In the genomic region with DNA sequence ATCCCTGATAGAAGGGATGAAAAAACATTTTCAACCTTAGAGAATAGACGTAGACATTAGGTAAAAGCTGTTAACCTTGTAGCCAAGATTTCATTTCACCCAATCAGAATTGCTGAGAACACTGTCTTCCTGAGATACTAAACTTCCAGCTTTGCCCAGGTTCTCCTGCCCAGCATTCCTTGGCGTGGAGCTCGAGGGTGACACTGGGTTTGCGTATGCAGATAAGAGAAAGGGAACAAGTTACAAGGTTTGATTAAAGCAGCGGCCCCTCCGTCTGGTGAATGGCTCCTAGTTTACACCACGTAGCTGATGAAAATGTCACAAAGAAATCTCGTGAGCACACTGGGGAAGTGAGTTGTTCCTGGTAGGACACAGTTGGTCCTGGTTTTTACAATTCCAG, we compare ENCODE assay signal across 22 cellular contexts.
"Had no signal": no experiment of that assay in that cellular context is flagged by ENCODE, and none has a peak within 500 bp of the region (broad histone marks: within the 10 kb centered on the region; RNA-seq: fewer than 3 reads in every experiment).

No MANE protein-coding gene starts in this region.

- H3K36me3 Mint-ChIP-seq: natural killer cell treated with Interleukin-12 subunit alpha and Interleukin-12 subunit beta and Interleukin-15 and Interleukin-18, amount 100 ng/mL, for 72 hours had no signal

- H3K4me3 ChIP-seq: hepatocyte, mucosa of descending colon, ovary, skin epidermis, tibial nerve, uterus had no signal

- H3K27ac Mint-ChIP-seq: memory B cell; natural killer cell treated with Interleukin-12 subunit alpha and Interleukin-12 subunit beta and Interleukin-15 and Interleukin-18, amount 100 ng/mL, for 72 hours; progenitor cell of endocrine pancreas; type B pancreatic cell had no signal

- H3K27me3 ChIP-seq: hepatocyte, ovary, tibial nerve, uterus had no signal

- H3K27me3 Mint-ChIP-seq: memory B cell; naive thymus-derived CD4-positive, alpha-beta T cell; natural killer cell treated with Interleukin-12 subunit alpha and Interleukin-12 subunit beta and Interleukin-15 and Interleukin-18, amount 100 ng/mL, for 72 hours; progenitor cell of endocrine pancreas; stimulated activated naive CD8-positive, alpha-beta T cell treated with anti-CD3 and anti-CD28 coated beads, Interleukin-15, amount 100 ng/mL, for 72 hours; type B pancreatic cell had no signal

- H3K4me3 Mint-ChIP-seq: memory B cell; natural killer cell treated with Interleukin-12 subunit alpha and Interleukin-12 subunit beta and Interleukin-15 and Interleukin-18, amount 100 ng/mL, for 72 hours; stimulated activated naive CD8-positive, alpha-beta T cell treated with anti-CD3 and anti-CD28 coated beads, Interleukin-15, amount 100 ng/mL, for 72 hours; type B pancreatic cell had no signal

- H3K36me3 ChIP-seq: ovary, tibial nerve, uterus had no signal

- H3K9me3 ChIP-seq: mucosa of descending colon, ovary, tibial nerve, uterus had no signal

- ATAC-seq: left lobe of liver; mucosa of descending colon; naive thymus-derived CD4-positive, alpha-beta T cell; natural killer cell treated with Interleukin-12 subunit alpha and Interleukin-12 subunit beta and Interleukin-15 and Interleukin-18, amount 100 ng/mL, for 72 hours; sciatic nerve; stimulated activated naive CD8-positive, alpha-beta T cell treated with anti-CD3 and anti-CD28 coated beads, Interleukin-15, amount 100 ng/mL, for 72 hours had no signal

- DNase-seq: islet precursor cell; midbrain; mucosa of descending colon; naive thymus-derived CD4-positive, alpha-beta T cell; ovary; stimulated activated CD4-positive, alpha-beta T cell treated with anti-CD3 and anti-CD28 coated beads, Interleukin-12 subunit alpha, Interleukin-12 subunit beta, amount 100 ng/mL, for 4 hours; stimulated activated CD4-positive, alpha-beta T cell treated with anti-CD3 and anti-CD28 coated beads, Interleukin-15, amount 100 ng/mL, for 24 hours; stimulated activated CD4-positive, alpha-beta T cell treated with anti-CD3 and anti-CD28 coated beads, Interleukin-2, amount 100 ng/mL, for 24 hours; stimulated activated CD4-positive, alpha-beta T cell treated with anti-CD3 and anti-CD28 coated beads, Interleukin-4, amount 100 ng/mL, for 1 hour; stimulated activated naive CD4-positive, alpha-beta T cell; stimulated activated naive CD8-positive, alpha-beta T cell treated with anti-CD3 and anti-CD28 coated beads, Interleukin-15, amount 100 ng/mL, for 72 hours; substantia nigra; uterus had no signal

- H3K27ac ChIP-seq: hepatocyte, ovary, skin epidermis, tibial nerve, uterus had no signal

- H3K4me1 ChIP-seq: tibial nerve, uterus had no signal
